Comparison of ENCODE assay signal across 1 cellular context in the genomic region with DNA sequence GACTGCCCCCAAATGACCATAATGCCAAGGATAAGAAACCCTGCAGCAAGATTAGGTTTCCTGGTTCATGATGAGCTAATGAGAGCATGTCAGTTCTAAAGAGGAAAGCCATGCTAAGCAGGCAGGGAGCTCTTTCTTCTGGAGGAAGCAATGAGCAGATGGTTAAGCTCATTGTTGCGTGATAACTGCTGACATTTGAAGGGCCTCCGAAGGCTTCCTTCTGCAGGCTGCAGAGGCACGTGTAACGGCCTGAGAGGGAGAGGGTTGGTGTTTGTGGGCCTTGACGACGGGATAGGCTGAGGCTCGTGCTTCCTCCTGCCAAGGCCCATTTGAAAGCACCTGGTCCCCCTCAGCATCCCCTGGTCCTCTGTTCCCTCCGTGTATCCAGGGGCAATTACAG.
TF ChIP-seq lines count a peak whose summit lies in the region.

No MANE protein-coding gene starts in this region.

TF ChIP-seq in GM23338, 12 proteins besides CTCF, POLR2A, EP300 and RAD21 (continued from another document):
- TF ChIP-seq, protein P1, sequence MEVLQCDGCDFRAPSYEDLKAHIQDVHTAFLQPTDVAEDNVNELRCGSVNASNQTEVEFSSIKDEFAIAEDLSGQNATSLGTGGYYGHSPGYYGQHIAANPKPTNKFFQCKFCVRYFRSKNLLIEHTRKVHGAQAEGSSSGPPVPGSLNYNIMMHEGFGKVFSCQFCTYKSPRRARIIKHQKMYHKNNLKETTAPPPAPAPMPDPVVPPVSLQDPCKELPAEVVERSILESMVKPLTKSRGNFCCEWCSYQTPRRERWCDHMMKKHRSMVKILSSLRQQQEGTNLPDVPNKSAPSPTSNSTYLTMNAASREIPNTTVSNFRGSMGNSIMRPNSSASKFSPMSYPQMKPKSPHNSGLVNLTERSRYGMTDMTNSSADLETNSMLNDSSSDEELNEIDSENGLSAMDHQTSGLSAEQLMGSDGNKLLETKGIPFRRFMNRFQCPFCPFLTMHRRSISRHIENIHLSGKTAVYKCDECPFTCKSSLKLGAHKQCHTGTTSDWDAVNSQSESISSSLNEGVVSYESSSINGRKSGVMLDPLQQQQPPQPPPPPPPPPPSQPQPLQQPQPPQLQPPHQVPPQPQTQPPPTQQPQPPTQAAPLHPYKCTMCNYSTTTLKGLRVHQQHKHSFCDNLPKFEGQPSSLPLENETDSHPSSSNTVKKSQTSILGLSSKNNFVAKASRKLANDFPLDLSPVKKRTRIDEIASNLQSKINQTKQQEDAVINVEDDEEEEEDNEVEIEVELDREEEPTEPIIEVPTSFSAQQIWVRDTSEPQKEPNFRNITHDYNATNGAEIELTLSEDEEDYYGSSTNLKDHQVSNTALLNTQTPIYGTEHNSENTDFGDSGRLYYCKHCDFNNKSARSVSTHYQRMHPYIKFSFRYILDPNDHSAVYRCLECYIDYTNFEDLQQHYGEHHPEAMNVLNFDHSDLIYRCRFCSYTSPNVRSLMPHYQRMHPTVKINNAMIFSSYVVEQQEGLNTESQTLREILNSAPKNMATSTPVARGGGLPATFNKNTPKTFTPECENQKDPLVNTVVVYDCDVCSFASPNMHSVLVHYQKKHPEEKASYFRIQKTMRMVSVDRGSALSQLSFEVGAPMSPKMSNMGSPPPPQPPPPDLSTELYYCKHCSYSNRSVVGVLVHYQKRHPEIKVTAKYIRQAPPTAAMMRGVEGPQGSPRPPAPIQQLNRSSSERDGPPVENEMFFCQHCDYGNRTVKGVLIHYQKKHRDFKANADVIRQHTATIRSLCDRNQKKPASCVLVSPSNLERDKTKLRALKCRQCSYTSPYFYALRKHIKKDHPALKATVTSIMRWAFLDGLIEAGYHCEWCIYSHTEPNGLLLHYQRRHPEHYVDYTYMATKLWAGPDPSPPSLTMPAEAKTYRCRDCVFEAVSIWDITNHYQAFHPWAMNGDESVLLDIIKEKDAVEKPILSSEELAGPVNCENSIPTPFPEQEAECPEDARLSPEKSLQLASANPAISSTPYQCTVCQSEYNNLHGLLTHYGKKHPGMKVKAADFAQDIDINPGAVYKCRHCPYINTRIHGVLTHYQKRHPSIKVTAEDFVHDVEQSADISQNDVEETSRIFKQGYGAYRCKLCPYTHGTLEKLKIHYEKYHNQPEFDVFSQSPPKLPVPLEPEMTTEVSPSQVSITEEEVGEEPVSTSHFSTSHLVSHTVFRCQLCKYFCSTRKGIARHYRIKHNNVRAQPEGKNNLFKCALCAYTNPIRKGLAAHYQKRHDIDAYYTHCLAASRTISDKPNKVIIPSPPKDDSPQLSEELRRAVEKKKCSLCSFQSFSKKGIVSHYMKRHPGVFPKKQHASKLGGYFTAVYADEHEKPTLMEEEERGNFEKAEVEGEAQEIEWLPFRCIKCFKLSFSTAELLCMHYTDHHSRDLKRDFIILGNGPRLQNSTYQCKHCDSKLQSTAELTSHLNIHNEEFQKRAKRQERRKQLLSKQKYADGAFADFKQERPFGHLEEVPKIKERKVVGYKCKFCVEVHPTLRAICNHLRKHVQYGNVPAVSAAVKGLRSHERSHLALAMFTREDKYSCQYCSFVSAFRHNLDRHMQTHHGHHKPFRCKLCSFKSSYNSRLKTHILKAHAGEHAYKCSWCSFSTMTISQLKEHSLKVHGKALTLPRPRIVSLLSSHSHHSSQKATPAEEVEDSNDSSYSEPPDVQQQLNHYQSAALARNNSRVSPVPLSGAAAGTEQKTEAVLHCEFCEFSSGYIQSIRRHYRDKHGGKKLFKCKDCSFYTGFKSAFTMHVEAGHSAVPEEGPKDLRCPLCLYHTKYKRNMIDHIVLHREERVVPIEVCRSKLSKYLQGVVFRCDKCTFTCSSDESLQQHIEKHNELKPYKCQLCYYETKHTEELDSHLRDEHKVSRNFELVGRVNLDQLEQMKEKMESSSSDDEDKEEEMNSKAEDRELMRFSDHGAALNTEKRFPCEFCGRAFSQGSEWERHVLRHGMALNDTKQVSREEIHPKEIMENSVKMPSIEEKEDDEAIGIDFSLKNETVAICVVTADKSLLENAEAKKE (CRISPR knock-in tag; IDR thresholded peaks at IDR 0.05), result no peak
- TF ChIP-seq POLR2AphosphoS5 (IDR thresholded peaks at IDR 0.05; ENCODE audit: low read depth), result no peak
- TF ChIP-seq, protein P2, sequence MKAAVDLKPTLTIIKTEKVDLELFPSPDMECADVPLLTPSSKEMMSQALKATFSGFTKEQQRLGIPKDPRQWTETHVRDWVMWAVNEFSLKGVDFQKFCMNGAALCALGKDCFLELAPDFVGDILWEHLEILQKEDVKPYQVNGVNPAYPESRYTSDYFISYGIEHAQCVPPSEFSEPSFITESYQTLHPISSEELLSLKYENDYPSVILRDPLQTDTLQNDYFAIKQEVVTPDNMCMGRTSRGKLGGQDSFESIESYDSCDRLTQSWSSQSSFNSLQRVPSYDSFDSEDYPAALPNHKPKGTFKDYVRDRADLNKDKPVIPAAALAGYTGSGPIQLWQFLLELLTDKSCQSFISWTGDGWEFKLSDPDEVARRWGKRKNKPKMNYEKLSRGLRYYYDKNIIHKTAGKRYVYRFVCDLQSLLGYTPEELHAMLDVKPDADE (IDR thresholded peaks at IDR 0.05), result no peak
- no peak for TF ChIP-seq NANOG (IDR thresholded peaks at IDR 0.05; ENCODE audit: borderline replicate concordance)
- no peak for TF ChIP-seq EZH2phosphoT487 (IDR thresholded peaks at IDR 0.05; ENCODE audit: unreplicated experiment)
- no peak for TF ChIP-seq EZH2 (IDR thresholded peaks at IDR 0.05; ENCODE audit: low read depth, unreplicated experiment)
- TF ChIP-seq, protein P3, sequence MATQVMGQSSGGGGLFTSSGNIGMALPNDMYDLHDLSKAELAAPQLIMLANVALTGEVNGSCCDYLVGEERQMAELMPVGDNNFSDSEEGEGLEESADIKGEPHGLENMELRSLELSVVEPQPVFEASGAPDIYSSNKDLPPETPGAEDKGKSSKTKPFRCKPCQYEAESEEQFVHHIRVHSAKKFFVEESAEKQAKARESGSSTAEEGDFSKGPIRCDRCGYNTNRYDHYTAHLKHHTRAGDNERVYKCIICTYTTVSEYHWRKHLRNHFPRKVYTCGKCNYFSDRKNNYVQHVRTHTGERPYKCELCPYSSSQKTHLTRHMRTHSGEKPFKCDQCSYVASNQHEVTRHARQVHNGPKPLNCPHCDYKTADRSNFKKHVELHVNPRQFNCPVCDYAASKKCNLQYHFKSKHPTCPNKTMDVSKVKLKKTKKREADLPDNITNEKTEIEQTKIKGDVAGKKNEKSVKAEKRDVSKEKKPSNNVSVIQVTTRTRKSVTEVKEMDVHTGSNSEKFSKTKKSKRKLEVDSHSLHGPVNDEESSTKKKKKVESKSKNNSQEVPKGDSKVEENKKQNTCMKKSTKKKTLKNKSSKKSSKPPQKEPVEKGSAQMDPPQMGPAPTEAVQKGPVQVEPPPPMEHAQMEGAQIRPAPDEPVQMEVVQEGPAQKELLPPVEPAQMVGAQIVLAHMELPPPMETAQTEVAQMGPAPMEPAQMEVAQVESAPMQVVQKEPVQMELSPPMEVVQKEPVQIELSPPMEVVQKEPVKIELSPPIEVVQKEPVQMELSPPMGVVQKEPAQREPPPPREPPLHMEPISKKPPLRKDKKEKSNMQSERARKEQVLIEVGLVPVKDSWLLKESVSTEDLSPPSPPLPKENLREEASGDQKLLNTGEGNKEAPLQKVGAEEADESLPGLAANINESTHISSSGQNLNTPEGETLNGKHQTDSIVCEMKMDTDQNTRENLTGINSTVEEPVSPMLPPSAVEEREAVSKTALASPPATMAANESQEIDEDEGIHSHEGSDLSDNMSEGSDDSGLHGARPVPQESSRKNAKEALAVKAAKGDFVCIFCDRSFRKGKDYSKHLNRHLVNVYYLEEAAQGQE (IDR thresholded peaks at IDR 0.05; ENCODE audit: unreplicated experiment), result no peak
- no peak for TF ChIP-seq ZNF331 (CRISPR knock-in tag; IDR thresholded peaks at IDR 0.05; ENCODE audit: low read depth)
- no peak for TF ChIP-seq CREB1 (CRISPR knock-in tag; IDR thresholded peaks at IDR 0.05; ENCODE audit: low read depth)
- TF ChIP-seq JUNB (IDR thresholded peaks at IDR 0.05; ENCODE audit: unreplicated experiment), result no peak
- no peak for TF ChIP-seq STAT1 (IDR thresholded peaks at IDR 0.05; ENCODE audit: unreplicated experiment)
